In the genomic region with DNA sequence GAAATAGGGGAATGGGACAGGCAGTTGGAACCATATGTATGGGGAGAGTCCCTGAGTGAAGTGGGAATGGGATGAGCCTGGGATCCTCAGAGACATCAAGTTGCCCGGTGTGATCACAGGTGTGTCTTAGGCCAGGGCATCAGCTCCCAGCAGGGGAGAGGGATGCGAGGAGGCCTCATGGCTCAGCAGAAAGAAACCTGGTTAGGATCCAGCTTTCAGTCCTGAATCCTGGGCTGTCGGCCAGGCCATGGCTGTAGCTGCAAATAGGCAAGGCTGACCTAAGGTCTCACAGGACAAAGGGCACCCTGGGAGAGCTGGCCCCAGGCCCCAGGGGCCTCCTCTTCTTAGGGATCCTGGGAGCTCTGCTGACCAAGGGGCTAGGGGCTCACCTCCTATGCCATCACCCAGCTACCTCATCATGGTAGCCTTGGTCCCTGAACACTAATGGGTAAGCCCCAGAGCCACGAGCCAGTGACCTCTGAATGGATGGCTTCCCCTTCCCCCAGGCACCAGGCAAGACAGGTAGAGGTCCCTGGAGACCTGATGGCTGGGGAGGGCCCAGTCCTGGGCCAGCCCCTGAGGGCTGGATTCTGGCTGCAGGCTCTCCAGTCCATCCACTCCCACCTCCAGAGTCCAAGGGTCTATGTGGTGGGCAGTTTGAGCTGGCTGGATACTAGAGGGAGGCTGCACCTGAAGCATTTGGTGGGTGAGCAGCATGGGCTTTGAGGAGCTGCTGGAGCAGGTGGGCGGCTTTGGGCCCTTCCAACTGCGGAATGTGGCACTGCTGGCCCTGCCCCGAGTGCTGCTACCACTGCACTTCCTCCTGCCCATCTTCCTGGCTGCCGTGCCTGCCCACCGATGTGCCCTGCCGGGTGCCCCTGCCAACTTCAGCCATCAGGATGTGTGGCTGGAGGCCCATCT, we compare ENCODE assay signal across 1 cellular context.
A peak's percentile ranks its signal among the peaks of the same experiment; 100 is the strongest.
TF ChIP-seq lines count a peak whose summit lies in the region.

A gene with protein sequence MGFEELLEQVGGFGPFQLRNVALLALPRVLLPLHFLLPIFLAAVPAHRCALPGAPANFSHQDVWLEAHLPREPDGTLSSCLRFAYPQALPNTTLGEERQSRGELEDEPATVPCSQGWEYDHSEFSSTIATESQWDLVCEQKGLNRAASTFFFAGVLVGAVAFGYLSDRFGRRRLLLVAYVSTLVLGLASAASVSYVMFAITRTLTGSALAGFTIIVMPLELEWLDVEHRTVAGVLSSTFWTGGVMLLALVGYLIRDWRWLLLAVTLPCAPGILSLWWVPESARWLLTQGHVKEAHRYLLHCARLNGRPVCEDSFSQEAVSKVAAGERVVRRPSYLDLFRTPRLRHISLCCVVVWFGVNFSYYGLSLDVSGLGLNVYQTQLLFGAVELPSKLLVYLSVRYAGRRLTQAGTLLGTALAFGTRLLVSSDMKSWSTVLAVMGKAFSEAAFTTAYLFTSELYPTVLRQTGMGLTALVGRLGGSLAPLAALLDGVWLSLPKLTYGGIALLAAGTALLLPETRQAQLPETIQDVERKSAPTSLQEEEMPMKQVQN (plus strand): TSS at position 617 of the 921 bp plus-strand sequence. CDS start 99 bp downstream, at position 716.

TF ChIP-seq in HepG2, 621 proteins besides CTCF, POLR2A, EP300 and RAD21 (continued from another document and continues in another):
- TF ChIP-seq, protein P1, sequence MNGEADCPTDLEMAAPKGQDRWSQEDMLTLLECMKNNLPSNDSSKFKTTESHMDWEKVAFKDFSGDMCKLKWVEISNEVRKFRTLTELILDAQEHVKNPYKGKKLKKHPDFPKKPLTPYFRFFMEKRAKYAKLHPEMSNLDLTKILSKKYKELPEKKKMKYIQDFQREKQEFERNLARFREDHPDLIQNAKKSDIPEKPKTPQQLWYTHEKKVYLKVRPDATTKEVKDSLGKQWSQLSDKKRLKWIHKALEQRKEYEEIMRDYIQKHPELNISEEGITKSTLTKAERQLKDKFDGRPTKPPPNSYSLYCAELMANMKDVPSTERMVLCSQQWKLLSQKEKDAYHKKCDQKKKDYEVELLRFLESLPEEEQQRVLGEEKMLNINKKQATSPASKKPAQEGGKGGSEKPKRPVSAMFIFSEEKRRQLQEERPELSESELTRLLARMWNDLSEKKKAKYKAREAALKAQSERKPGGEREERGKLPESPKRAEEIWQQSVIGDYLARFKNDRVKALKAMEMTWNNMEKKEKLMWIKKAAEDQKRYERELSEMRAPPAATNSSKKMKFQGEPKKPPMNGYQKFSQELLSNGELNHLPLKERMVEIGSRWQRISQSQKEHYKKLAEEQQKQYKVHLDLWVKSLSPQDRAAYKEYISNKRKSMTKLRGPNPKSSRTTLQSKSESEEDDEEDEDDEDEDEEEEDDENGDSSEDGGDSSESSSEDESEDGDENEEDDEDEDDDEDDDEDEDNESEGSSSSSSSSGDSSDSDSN (CRISPR knock-in tag; IDR thresholded peaks at IDR 0.05): peak; percentile 54; the same call in 1 of the 2 replicates
- TF ChIP-seq RXRA (CRISPR knock-in tag; IDR thresholded peaks at IDR 0.05) (peak; percentile 51; the same call in 1 of the 2 replicates), LCORL (IDR thresholded peaks at IDR 0.05) (no peak), LCORL (CRISPR knock-in tag; IDR thresholded peaks at IDR 0.05) (peak; percentile 49), TBP (CRISPR knock-in tag; IDR thresholded peaks at IDR 0.05) (no peak), SOX6 (IDR thresholded peaks at IDR 0.05) (no peak), SOX6 (CRISPR knock-in tag; IDR thresholded peaks at IDR 0.05) (peak; percentile 56), ZMYM3 (CRISPR knock-in tag; IDR thresholded peaks at IDR 0.05) (no peak), ZNF891 (CRISPR knock-in tag; IDR thresholded peaks at IDR 0.05) (peak; percentile 94), ZNF354B (CRISPR knock-in tag; IDR thresholded peaks at IDR 0.05) (no peak), SRSF9 (IDR thresholded peaks at IDR 0.05; ENCODE audit: borderline replicate concordance, insufficient read depth, low read depth, low read length, poor library complexity, severe bottlenecking) (no peak), ZNF703 (CRISPR knock-in tag; IDR thresholded peaks at IDR 0.05; ENCODE audit: borderline replicate concordance) (no peak), PAX8 (CRISPR knock-in tag; IDR thresholded peaks at IDR 0.05; ENCODE audit: borderline replicate concordance) (0 out of 2 replicates have a peak, but pooled peaks have one; percentile 71), CHD4 (IDR thresholded peaks at IDR 0.05; ENCODE audit: borderline replicate concordance, low read length) (0 out of 2 replicates have a peak, but pooled peaks have one; percentile 29), DMAP1 (CRISPR knock-in tag; IDR thresholded peaks at IDR 0.05) (peak; percentile 38; the same call in 1 of the 2 replicates), KAT8 (CRISPR knock-in tag; IDR thresholded peaks at IDR 0.05) (no peak), HNF4A (CRISPR knock-in tag; IDR thresholded peaks at IDR 0.05) (peak; percentile 89), ZNF557 (CRISPR knock-in tag; IDR thresholded peaks at IDR 0.05) (peak; percentile 41; the same call in 1 of the 2 replicates), EZH2 (conservative IDR thresholded peaks at IDR 0.05; ENCODE audit: low read depth, low read length) (no peak), TEAD2 (CRISPR knock-in tag; IDR thresholded peaks at IDR 0.05) (no peak), ZNF549 (CRISPR knock-in tag; IDR thresholded peaks at IDR 0.05) (no peak), KLF13 (CRISPR knock-in tag; IDR thresholded peaks at IDR 0.05) (no peak), PHB2 (IDR thresholded peaks at IDR 0.05; ENCODE audit: partially characterized antibody) (no peak), RELA (CRISPR knock-in tag; IDR thresholded peaks at IDR 0.05) (no peak), PTBP1 (IDR thresholded peaks at IDR 0.05; ENCODE audit: low read depth, low read length, poor library complexity, severe bottlenecking) (no peak), ZFP37 (CRISPR knock-in tag; IDR thresholded peaks at IDR 0.05; ENCODE audit: borderline replicate concordance) (no peak), ZNF790 (CRISPR knock-in tag; IDR thresholded peaks at IDR 0.05; ENCODE audit: borderline replicate concordance) (no peak), ZNF556 (CRISPR knock-in tag; IDR thresholded peaks at IDR 0.05; ENCODE audit: borderline replicate concordance) (peak; percentile 65; the same call in 1 of the 2 replicates), MTF2 (CRISPR knock-in tag; IDR thresholded peaks at IDR 0.05; ENCODE audit: borderline replicate concordance) (no peak), ZNF124 (CRISPR knock-in tag; IDR thresholded peaks at IDR 0.05) (peak; percentile 16; the same call in 1 of the 2 replicates), ZNF615 (CRISPR knock-in tag; IDR thresholded peaks at IDR 0.05; ENCODE audit: borderline replicate concordance) (no peak), ZNF562 (CRISPR knock-in tag; IDR thresholded peaks at IDR 0.05; ENCODE audit: borderline replicate concordance) (no peak), ZNF224 (CRISPR knock-in tag; IDR thresholded peaks at IDR 0.05) (peak; percentile 85; the same call in 1 of the 2 replicates), ZNF256 (CRISPR knock-in tag; conservative IDR thresholded peaks at IDR 0.05) (no peak; the same call in none of the 2 replicates), CBFB (CRISPR knock-in tag; IDR thresholded peaks at IDR 0.05) (peak; percentile 33; the same call in 1 of the 2 replicates), CC2D1A (CRISPR knock-in tag; IDR thresholded peaks at IDR 0.05) (no peak), MED1 (CRISPR knock-in tag; IDR thresholded peaks at IDR 0.05) (peak; percentile 76), MYC (CRISPR knock-in tag; IDR thresholded peaks at IDR 0.05; ENCODE audit: borderline replicate concordance) (peak; percentile 57; the same call in 1 of the 2 replicates)
- TF ChIP-seq, protein P2, sequence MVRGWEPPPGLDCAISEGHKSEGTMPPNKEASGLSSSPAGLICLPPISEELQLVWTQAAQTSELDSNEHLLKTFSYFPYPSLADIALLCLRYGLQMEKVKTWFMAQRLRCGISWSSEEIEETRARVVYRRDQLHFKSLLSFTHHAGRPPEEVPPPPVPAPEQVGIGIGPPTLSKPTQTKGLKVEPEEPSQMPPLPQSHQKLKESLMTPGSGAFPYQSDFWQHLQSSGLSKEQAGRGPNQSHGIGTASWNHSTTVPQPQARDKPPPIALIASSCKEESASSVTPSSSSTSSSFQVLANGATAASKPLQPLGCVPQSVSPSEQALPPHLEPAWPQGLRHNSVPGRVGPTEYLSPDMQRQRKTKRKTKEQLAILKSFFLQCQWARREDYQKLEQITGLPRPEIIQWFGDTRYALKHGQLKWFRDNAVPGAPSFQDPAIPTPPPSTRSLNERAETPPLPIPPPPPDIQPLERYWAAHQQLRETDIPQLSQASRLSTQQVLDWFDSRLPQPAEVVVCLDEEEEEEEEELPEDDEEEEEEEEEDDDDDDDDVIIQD (CRISPR knock-in tag; IDR thresholded peaks at IDR 0.05; ENCODE audit: low read depth): no peak
- TF ChIP-seq, protein P3, sequence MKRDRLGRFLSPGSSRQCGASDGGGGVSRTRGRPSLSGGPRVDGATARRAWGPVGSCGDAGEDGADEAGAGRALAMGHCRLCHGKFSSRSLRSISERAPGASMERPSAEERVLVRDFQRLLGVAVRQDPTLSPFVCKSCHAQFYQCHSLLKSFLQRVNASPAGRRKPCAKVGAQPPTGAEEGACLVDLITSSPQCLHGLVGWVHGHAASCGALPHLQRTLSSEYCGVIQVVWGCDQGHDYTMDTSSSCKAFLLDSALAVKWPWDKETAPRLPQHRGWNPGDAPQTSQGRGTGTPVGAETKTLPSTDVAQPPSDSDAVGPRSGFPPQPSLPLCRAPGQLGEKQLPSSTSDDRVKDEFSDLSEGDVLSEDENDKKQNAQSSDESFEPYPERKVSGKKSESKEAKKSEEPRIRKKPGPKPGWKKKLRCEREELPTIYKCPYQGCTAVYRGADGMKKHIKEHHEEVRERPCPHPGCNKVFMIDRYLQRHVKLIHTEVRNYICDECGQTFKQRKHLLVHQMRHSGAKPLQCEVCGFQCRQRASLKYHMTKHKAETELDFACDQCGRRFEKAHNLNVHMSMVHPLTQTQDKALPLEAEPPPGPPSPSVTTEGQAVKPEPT (CRISPR knock-in tag; IDR thresholded peaks at IDR 0.05; ENCODE audit: low read depth): no peak
- TF ChIP-seq, protein P4, sequence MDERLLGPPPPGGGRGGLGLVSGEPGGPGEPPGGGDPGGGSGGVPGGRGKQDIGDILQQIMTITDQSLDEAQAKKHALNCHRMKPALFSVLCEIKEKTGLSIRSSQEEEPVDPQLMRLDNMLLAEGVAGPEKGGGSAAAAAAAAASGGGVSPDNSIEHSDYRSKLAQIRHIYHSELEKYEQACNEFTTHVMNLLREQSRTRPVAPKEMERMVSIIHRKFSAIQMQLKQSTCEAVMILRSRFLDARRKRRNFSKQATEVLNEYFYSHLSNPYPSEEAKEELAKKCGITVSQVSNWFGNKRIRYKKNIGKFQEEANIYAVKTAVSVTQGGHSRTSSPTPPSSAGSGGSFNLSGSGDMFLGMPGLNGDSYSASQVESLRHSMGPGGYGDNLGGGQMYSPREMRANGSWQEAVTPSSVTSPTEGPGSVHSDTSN (CRISPR knock-in tag; IDR thresholded peaks at IDR 0.05): no peak
- TF ChIP-seq, protein P5, sequence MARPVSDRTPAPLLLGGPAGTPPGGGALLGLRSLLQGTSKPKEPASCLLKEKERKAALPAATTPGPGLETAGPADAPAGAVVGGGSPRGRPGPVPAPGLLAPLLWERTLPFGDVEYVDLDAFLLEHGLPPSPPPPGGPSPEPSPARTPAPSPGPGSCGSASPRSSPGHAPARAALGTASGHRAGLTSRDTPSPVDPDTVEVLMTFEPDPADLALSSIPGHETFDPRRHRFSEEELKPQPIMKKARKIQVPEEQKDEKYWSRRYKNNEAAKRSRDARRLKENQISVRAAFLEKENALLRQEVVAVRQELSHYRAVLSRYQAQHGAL (CRISPR knock-in tag; IDR thresholded peaks at IDR 0.05; ENCODE audit: not compliant biosample characterization): no peak
- TF ChIP-seq, protein P6, sequence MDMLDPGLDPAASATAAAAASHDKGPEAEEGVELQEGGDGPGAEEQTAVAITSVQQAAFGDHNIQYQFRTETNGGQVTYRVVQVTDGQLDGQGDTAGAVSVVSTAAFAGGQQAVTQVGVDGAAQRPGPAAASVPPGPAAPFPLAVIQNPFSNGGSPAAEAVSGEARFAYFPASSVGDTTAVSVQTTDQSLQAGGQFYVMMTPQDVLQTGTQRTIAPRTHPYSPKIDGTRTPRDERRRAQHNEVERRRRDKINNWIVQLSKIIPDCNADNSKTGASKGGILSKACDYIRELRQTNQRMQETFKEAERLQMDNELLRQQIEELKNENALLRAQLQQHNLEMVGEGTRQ (IDR thresholded peaks at IDR 0.05; ENCODE audit: low read depth, low read length): no peak
- TF ChIP-seq, protein P6 (CRISPR knock-in tag; IDR thresholded peaks at IDR 0.05; ENCODE audit: borderline replicate concordance): no peak
- TF ChIP-seq, protein P7, sequence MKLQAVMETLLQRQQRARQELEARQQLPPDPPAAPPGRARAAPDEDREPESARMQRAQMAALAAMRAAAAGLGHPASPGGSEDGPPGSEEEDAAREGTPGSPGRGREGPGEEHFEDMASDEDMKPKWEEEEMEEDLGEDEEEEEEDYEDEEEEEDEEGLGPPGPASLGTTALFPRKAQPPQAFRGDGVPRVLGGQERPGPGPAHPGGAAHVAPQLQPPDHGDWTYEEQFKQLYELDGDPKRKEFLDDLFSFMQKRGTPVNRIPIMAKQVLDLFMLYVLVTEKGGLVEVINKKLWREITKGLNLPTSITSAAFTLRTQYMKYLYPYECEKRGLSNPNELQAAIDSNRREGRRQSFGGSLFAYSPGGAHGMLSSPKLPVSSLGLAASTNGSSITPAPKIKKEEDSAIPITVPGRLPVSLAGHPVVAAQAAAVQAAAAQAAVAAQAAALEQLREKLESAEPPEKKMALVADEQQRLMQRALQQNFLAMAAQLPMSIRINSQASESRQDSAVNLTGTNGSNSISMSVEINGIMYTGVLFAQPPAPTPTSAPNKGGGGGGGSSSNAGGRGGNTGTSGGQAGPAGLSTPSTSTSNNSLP (IDR thresholded peaks at IDR 0.05; ENCODE audit: low read depth, low read length): no peak
- TF ChIP-seq, protein P8, sequence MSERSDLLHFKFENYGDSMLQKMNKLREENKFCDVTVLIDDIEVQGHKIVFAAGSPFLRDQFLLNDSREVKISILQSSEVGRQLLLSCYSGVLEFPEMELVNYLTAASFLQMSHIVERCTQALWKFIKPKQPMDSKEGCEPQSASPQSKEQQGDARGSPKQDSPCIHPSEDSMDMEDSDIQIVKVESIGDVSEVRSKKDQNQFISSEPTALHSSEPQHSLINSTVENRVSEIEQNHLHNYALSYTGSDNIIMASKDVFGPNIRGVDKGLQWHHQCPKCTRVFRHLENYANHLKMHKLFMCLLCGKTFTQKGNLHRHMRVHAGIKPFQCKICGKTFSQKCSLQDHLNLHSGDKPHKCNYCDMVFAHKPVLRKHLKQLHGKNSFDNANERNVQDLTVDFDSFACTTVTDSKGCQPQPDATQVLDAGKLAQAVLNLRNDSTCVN (CRISPR knock-in tag; IDR thresholded peaks at IDR 0.05; ENCODE audit: borderline replicate concordance): no peak
